ENCODE assay signal across 10 cellular contexts in genomic region chr15:52652984-52653383, GRCh38. TPM values are rescaled to one million over a fixed set of nuclear protein-coding genes. Genes with fewer than 3 reads are reported as not detected.
A peak's percentile ranks its signal among the peaks of the same experiment; 100 is the strongest.
DNase-seq lines count a peak whose midpoint lies in the region; ATAC-seq and TF ChIP-seq lines count a peak whose summit lies in the region.
"Had no signal": no experiment of that assay in that cellular context is flagged by ENCODE, and none has a peak within 500 bp of the region (broad histone marks: within the 10 kb centered on the region; RNA-seq: fewer than 3 reads in every experiment).

No MANE protein-coding gene starts in this region.

- H3K27ac ChIP-seq in cardiac muscle cell (peak overlapping the region; percentile 84), mucosa of rectum (ENCODE audit: low read depth in 2 of 2, low read length in 2 of 2) (peak overlapping the region; percentile 79 to 86)
- H3K27ac ChIP-seq: BLaER1 had no signal

- H3K36me3 ChIP-seq in cardiac muscle cell: no peaks in the 10 kb centered on the region
- H3K36me3 ChIP-seq in mucosa of rectum (ENCODE audit: control insufficient read depth in 2 of 2, insufficient read depth in 2 of 2, low read length in 2 of 2): peaks cover 14 to 17% of the 10 kb centered on the region in 2 donors

- no peaks in the 10 kb centered on the region for H3K9me3 ChIP-seq in cardiac muscle cell (ENCODE audit: low read depth)
- H3K9me3 ChIP-seq in mucosa of rectum (ENCODE audit: control insufficient read depth in 2 of 2, low read length in 2 of 2): no peaks in the 10 kb centered on the region
- H3K9me3 ChIP-seq: BLaER1 had no signal

- H3K27me3 ChIP-seq in cardiac muscle cell (no peaks in the 10 kb centered on the region), mucosa of rectum (ENCODE audit: control insufficient read depth in 2 of 2, insufficient read depth in 2 of 2, low read length in 2 of 2) (no peaks in the 10 kb centered on the region)
- H3K27me3 ChIP-seq: BLaER1 had no signal

- peak overlapping the region in 1 of 2 donors; percentile 7 for H3K9ac ChIP-seq in mucosa of rectum (ENCODE audit: low read depth in 1 of 2, low read length in 2 of 2)
- H3K9ac ChIP-seq: BLaER1 had no signal

- DNase-seq in cardiac muscle cell (ENCODE audit: low read depth in 1 of 2, low spot score in 1 of 2) (peak; percentile 5 to 72), cardiac septum (ENCODE audit: low spot score) (no peak), NOMO-1 treated with DMSO at 0.1 percent for 48 hours (lab: John Stamatoyannopoulos, UW; ENCODE audit: unreplicated experiment) (no peak), activated gamma-delta T cell treated with Interleukin-2 at 50 U/mL for 16 hours (no peak)
- no peak for DNase-seq in central memory CD8-positive, alpha-beta T cell (ENCODE audit: low spot score in 2 of 2)
- DNase-seq in activated effector memory CD4-positive, alpha-beta T cell treated with anti-CD3 and anti-CD28 coated beads, Interleukin-2, amount 50 U/mL, for 16 hours: no peak
- DNase-seq: KG1 had no signal

- peaks cover 20% of the 10 kb centered on the region for H3K4me1 Mint-ChIP-seq in central memory CD8-positive, alpha-beta T cell

- no peaks in the 10 kb centered on the region for H3K9me3 Mint-ChIP-seq in central memory CD8-positive, alpha-beta T cell

- no peak for TF ChIP-seq CTCF in cardiac muscle cell (IDR thresholded peaks at IDR 0.05; ENCODE audit: low read depth, low read length)

- H3K4me1 ChIP-seq in cardiac muscle cell (ENCODE audit: low read depth): peaks cover 23% of the 10 kb centered on the region
- H3K4me1 ChIP-seq in mucosa of rectum (ENCODE audit: control insufficient read depth in 2 of 2, insufficient read depth in 2 of 2, low read length in 2 of 2): peaks cover 4 to 18% of the 10 kb centered on the region in 2 donors
- H3K4me1 ChIP-seq: BLaER1 had no signal

- H3K4me3 ChIP-seq in cardiac muscle cell: no peak overlapping the region
- peak overlapping the region; percentile 23 to 52 for H3K4me3 ChIP-seq in mucosa of rectum (ENCODE audit: low read length in 2 of 2)
- H3K4me3 ChIP-seq: BLaER1 had no signal

- intact Hi-C loops in cardiac septum (cut with DNase I): no loop called here

- H3K36me3 Mint-ChIP-seq in central memory CD8-positive, alpha-beta T cell (ENCODE audit: insufficient read depth): peaks cover 21% of the 10 kb centered on the region

- ATAC-seq in central memory CD8-positive, alpha-beta T cell (replicated peaks; ENCODE audit: extremely low read depth, poor library complexity, severe bottlenecking): no peak
- ATAC-seq in HG03342 (IDR thresholded peaks at IDR 0.05; ENCODE audit: unreplicated experiment): no peak

- no peak overlapping the region for H3K4me3 Mint-ChIP-seq in central memory CD8-positive, alpha-beta T cell

- no peaks in the 10 kb centered on the region for H3K27me3 Mint-ChIP-seq in central memory CD8-positive, alpha-beta T cell

- peak overlapping the region; percentile 61 for H3K27ac Mint-ChIP-seq in central memory CD8-positive, alpha-beta T cell (ENCODE audit: low read depth)

RNA-seq across cellular contexts. Expression of gene ATOSA, which starts 26.2 kb away (rescaled TPM):
- total RNA-seq in cardiac muscle cell (13.9 and 23.6 TPM in 2 replicates), cardiac septum (31.5 TPM)
- polyA plus RNA-seq in cardiac muscle cell: 10.8 and 19.9 TPM in 2 replicates

Comparison
In these comparisons a context has a peak if more than half of its experiments do, and no peak if none do; other contexts are left out.
1. DNase-seq: peak in cardiac muscle cell (2 of 2); none in cardiac septum (single experiment), central memory CD8-positive, alpha-beta T cell (0 of 2), activated effector memory CD4-positive, alpha-beta T cell treated with anti-CD3 and anti-CD28 coated beads, Interleukin-2, amount 50 U/mL, for 16 hours (single experiment), NOMO-1 treated with DMSO at 0.1 percent for 48 hours (single experiment) and activated gamma-delta T cell treated with Interleukin-2 at 50 U/mL for 16 hours (single experiment).